ENCODE assay signal across 15 cellular contexts in the genomic region with DNA sequence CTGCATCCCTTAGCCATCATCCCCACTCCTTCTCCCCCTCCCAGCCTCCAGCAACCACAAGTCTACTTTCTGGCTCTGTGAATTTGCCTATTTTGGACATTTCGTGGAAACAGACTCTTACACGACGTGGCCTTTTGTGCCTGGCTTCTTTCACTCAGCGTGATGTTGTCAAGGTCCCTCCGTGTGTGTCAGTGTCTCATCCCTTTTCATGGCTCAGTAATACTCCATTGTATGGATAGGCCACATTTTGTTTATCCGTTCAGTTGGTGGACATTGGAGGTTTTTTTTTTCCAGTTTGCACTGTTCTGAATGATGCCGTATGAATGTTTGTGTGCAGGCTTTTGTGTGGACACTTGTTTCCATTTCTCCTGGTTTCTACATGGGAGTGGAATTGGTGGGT. TPM values are rescaled to one million over a fixed set of nuclear protein-coding genes. Genes with fewer than 3 reads are reported as not detected.
DNase-seq lines count a peak whose midpoint lies in the region; ATAC-seq and TF ChIP-seq lines count a peak whose summit lies in the region.
"Had no signal": no experiment of that assay in that cellular context is flagged by ENCODE, and none has a peak within 500 bp of the region (broad histone marks: within the 10 kb centered on the region; RNA-seq: fewer than 3 reads in every experiment).

No MANE protein-coding gene starts in this region.

- TF ChIP-seq CTCF in WTC11 (IDR thresholded peaks at IDR 0.05) (no peak), type B pancreatic cell (conservative IDR thresholded peaks at IDR 0.05) (no peak)

- H3K4me1 Mint-ChIP-seq in activated naive CD4-positive, alpha-beta T cell treated with anti-CD3 and anti-CD28 coated beads, Interleukin-2, amount 50 U/mL, for 24 hours = peaks cover 48% of the 10 kb centered on the region
- H3K4me1 Mint-ChIP-seq in activated naive CD4-positive, alpha-beta T cell treated with anti-CD3 and anti-CD28 coated beads, Interleukin-2, amount 10 ng/mL, durations not matched to agents 7 days and 5 days = peaks cover 2% of the 10 kb centered on the region
- H3K4me1 Mint-ChIP-seq in WTC11 (peaks cover 35% of the 10 kb centered on the region), type B pancreatic cell (ENCODE audit: unreplicated experiment) (peaks cover 24% of the 10 kb centered on the region)

- H3K18ac ChIP-seq in trophoblast cell (ENCODE audit: low read length) = peak overlapping the region; percentile 57

- no peak for DNase-seq in activated naive CD4-positive, alpha-beta T cell treated with anti-CD3 and anti-CD28 coated beads, Interleukin-2, amount 10 ng/mL, durations not matched to agents 7 days and 5 days
- no peak for DNase-seq in WTC11 (ENCODE audit: low spot score)
- no peak for DNase-seq in trophoblast cell
- DNase-seq in type B pancreatic cell (ENCODE audit: extremely low spot score, unreplicated experiment) = no peak
- DNase-seq in anterior cingulate cortex (lab: John Stamatoyannopoulos, UW) = no peak
- DNase-seq: DND-41, MG63, NCI-H1092 treated with DMSO at 0.1 percent for 48 hours, NCI-H1694, NCI-H2227 treated with DMSO at 0.1 percent for 48 hours had no signal

- H2AFZ ChIP-seq in trophoblast cell (ENCODE audit: insufficient read depth, low read length, poor library complexity) = no peak overlapping the region

- H4K12ac ChIP-seq in trophoblast cell (ENCODE audit: low read depth, low read length) = no peak overlapping the region

- CTCF ChIA-PET in activated naive CD4-positive, alpha-beta T cell treated with anti-CD3 and anti-CD28 coated beads, Interleukin-2, amount 10 ng/mL, durations not matched to agents 7 days and 5 days (lab: Charles Lee) = no interaction called here
- CTCF ChIA-PET in WTC11 (lab: Charles Lee) = no interaction called here

- H2BK5ac ChIP-seq in trophoblast cell (ENCODE audit: low read depth, low read length, poor library complexity) = no peak overlapping the region

- peak overlapping the region; percentile 81 for H3K27ac ChIP-seq in trophoblast cell (ENCODE audit: low read depth, low read length)
- H3K27ac ChIP-seq: BLaER1 had no signal

- no peaks in the 10 kb centered on the region for H3K9me3 Mint-ChIP-seq in activated naive CD4-positive, alpha-beta T cell treated with anti-CD3 and anti-CD28 coated beads, Interleukin-2, amount 50 U/mL, for 24 hours
- peaks cover 3% of the 10 kb centered on the region for H3K9me3 Mint-ChIP-seq in activated naive CD4-positive, alpha-beta T cell treated with anti-CD3 and anti-CD28 coated beads, Interleukin-2, amount 10 ng/mL, durations not matched to agents 7 days and 5 days
- H3K9me3 Mint-ChIP-seq in WTC11 = peaks cover 14% of the 10 kb centered on the region
- no peaks in the 10 kb centered on the region for H3K9me3 Mint-ChIP-seq in type B pancreatic cell

- no peak overlapping the region for H2BK12ac ChIP-seq in trophoblast cell (ENCODE audit: low read length)

- no peaks in the 10 kb centered on the region for H3K27me3 ChIP-seq in trophoblast cell (ENCODE audit: insufficient read depth, low read length)
- H3K27me3 ChIP-seq: BLaER1, MG63 had no signal

- H2BK120ac ChIP-seq in trophoblast cell (ENCODE audit: insufficient read depth, low read length, poor library complexity) = no peak overlapping the region

- WGBS in trophoblast cell (ENCODE audit: extremely low coverage, insufficient coverage, insufficient read length) = no CpG with 5 or more reads among the region's 7 CpGs

- no peak overlapping the region for H3K4me2 ChIP-seq in trophoblast cell (ENCODE audit: low read length)
- H3K4me2 ChIP-seq: BLaER1 had no signal

- H2AK5ac ChIP-seq in trophoblast cell (ENCODE audit: low read length) = peak overlapping the region; percentile 44

- H3K23ac ChIP-seq in trophoblast cell (ENCODE audit: low read length) = no peak overlapping the region

- H3K9ac ChIP-seq in trophoblast cell (ENCODE audit: low read length) = no peak overlapping the region
- H3K9ac ChIP-seq: BLaER1 had no signal

- peak overlapping the region; percentile 55 for H3K27ac Mint-ChIP-seq in activated naive CD4-positive, alpha-beta T cell treated with anti-CD3 and anti-CD28 coated beads, Interleukin-2, amount 50 U/mL, for 24 hours
- H3K27ac Mint-ChIP-seq in activated naive CD4-positive, alpha-beta T cell treated with anti-CD3 and anti-CD28 coated beads, Interleukin-2, amount 10 ng/mL, durations not matched to agents 7 days and 5 days = no peak overlapping the region
- H3K27ac Mint-ChIP-seq in WTC11 (0 out of 2 replicates have a peak overlapping the region, but pooled peaks have one; percentile 94), type B pancreatic cell (peak overlapping the region; percentile 86)

- H3K4me3 Mint-ChIP-seq in activated naive CD4-positive, alpha-beta T cell treated with anti-CD3 and anti-CD28 coated beads, Interleukin-2, amount 50 U/mL, for 24 hours = no peak overlapping the region
- no peak overlapping the region for H3K4me3 Mint-ChIP-seq in activated naive CD4-positive, alpha-beta T cell treated with anti-CD3 and anti-CD28 coated beads, Interleukin-2, amount 10 ng/mL, durations not matched to agents 7 days and 5 days
- H3K4me3 Mint-ChIP-seq in WTC11 (no peak overlapping the region), type B pancreatic cell (no peak overlapping the region)

- POLR2A ChIA-PET in WTC11 (lab: Charles Lee) = no interaction called here

- no peak overlapping the region for H4K8ac ChIP-seq in trophoblast cell (ENCODE audit: low read depth, low read length)

- no peak overlapping the region for H3K14ac ChIP-seq in trophoblast cell (ENCODE audit: low read length)

- H3K4ac ChIP-seq in trophoblast cell (ENCODE audit: low read depth, low read length) = peak overlapping the region; percentile 81

- ATAC-seq in WTC11 (no peak), HG02938 (IDR thresholded peaks at IDR 0.05; ENCODE audit: unreplicated experiment) (no peak), HG03139 (IDR thresholded peaks at IDR 0.05; ENCODE audit: unreplicated experiment) (no peak)

- H3K36me3 ChIP-seq in trophoblast cell (ENCODE audit: control insufficient read depth in 1 of 2, insufficient read depth in 2 of 2, low read length in 2 of 2) = peaks cover 7 to 15% of the 10 kb centered on the region in 2 experiments

- no peak overlapping the region for H3K4me3 ChIP-seq in trophoblast cell (ENCODE audit: low read depth, low read length)
- H3K4me3 ChIP-seq: BLaER1, MG63 had no signal

- H3K36me3 Mint-ChIP-seq in activated naive CD4-positive, alpha-beta T cell treated with anti-CD3 and anti-CD28 coated beads, Interleukin-2, amount 50 U/mL, for 24 hours = peaks cover 11% of the 10 kb centered on the region
- peaks cover 28% of the 10 kb centered on the region for H3K36me3 Mint-ChIP-seq in activated naive CD4-positive, alpha-beta T cell treated with anti-CD3 and anti-CD28 coated beads, Interleukin-2, amount 10 ng/mL, durations not matched to agents 7 days and 5 days
- H3K36me3 Mint-ChIP-seq in WTC11 (peaks cover 44% of the 10 kb centered on the region), type B pancreatic cell (peaks cover 41% of the 10 kb centered on the region)

- peaks cover 20% of the 10 kb centered on the region for H3K79me2 ChIP-seq in trophoblast cell (ENCODE audit: control insufficient read depth, insufficient read depth, low read length, poor library complexity)

- H3K79me1 ChIP-seq in trophoblast cell (ENCODE audit: low read length) = peaks cover 18% of the 10 kb centered on the region

- H3K9me3 ChIP-seq in trophoblast cell (ENCODE audit: insufficient read depth, low read depth, low read length) = no peaks in the 10 kb centered on the region
- H3K9me3 ChIP-seq: MG63 had no signal

- H4K91ac ChIP-seq in trophoblast cell (ENCODE audit: low read depth, low read length) = peak overlapping the region; percentile 89

- no peaks in the 10 kb centered on the region for H3K27me3 Mint-ChIP-seq in activated naive CD4-positive, alpha-beta T cell treated with anti-CD3 and anti-CD28 coated beads, Interleukin-2, amount 50 U/mL, for 24 hours
- H3K27me3 Mint-ChIP-seq in activated naive CD4-positive, alpha-beta T cell treated with anti-CD3 and anti-CD28 coated beads, Interleukin-2, amount 10 ng/mL, durations not matched to agents 7 days and 5 days = no peaks in the 10 kb centered on the region
- no peaks in the 10 kb centered on the region for H3K27me3 Mint-ChIP-seq in WTC11 (ENCODE audit: low read depth)
- H3K27me3 Mint-ChIP-seq in type B pancreatic cell = no peaks in the 10 kb centered on the region

- H3K4me1 ChIP-seq in trophoblast cell (ENCODE audit: control insufficient read depth in 1 of 2, insufficient read depth in 2 of 2, low read length in 2 of 2) = peaks cover 26 to 33% of the 10 kb centered on the region in 2 experiments

TF ChIP-seq in WTC11, 78 proteins besides CTCF, POLR2A, EP300 and RAD21 (continues in another document):
- TF ChIP-seq ZNF232 (CRISPR knock-in tag; IDR thresholded peaks at IDR 0.05) (no peak), ESRRA (CRISPR knock-in tag; IDR thresholded peaks at IDR 0.05; ENCODE audit: borderline replicate concordance) (no peak), FOXJ3 (CRISPR knock-in tag; IDR thresholded peaks at IDR 0.05; ENCODE audit: borderline replicate concordance) (no peak)
- TF ChIP-seq, protein P1, sequence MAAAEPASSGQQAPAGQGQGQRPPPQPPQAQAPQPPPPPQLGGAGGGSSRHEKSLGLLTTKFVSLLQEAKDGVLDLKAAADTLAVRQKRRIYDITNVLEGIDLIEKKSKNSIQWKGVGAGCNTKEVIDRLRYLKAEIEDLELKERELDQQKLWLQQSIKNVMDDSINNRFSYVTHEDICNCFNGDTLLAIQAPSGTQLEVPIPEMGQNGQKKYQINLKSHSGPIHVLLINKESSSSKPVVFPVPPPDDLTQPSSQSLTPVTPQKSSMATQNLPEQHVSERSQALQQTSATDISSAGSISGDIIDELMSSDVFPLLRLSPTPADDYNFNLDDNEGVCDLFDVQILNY (CRISPR knock-in tag; IDR thresholded peaks at IDR 0.05) = no peak
- TF ChIP-seq, protein P2, sequence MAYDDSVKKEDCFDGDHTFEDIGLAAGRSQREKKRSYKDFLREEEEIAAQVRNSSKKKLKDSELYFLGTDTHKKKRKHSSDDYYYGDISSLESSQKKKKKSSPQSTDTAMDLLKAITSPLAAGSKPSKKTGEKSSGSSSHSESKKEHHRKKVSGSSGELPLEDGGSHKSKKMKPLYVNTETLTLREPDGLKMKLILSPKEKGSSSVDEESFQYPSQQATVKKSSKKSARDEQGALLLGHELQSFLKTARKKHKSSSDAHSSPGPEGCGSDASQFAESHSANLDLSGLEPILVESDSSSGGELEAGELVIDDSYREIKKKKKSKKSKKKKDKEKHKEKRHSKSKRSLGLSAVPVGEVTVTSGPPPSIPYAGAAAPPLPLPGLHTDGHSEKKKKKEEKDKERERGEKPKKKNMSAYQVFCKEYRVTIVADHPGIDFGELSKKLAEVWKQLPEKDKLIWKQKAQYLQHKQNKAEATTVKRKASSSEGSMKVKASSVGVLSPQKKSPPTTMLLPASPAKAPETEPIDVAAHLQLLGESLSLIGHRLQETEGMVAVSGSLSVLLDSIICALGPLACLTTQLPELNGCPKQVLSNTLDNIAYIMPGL (CRISPR knock-in tag; IDR thresholded peaks at IDR 0.05) = no peak

RNA-seq across cellular contexts. Expression of a gene that starts 38.0 kb away (rescaled TPM):
- total RNA-seq in WTC11 (2021) (23.0 to 30.3 TPM (median 26.0 TPM) in 3 replicates), type B pancreatic cell (ENCODE audit: low replicate concordance) (22.9 and 23.5 TPM in 2 replicates)
- polyA plus RNA-seq in trophoblast cell (2013) = 16.3 and 17.4 TPM in 2 replicates
- total RNA-seq: A172 had no signal
